Comparison of ENCODE assay signal across 12 cellular contexts in the genomic region with DNA sequence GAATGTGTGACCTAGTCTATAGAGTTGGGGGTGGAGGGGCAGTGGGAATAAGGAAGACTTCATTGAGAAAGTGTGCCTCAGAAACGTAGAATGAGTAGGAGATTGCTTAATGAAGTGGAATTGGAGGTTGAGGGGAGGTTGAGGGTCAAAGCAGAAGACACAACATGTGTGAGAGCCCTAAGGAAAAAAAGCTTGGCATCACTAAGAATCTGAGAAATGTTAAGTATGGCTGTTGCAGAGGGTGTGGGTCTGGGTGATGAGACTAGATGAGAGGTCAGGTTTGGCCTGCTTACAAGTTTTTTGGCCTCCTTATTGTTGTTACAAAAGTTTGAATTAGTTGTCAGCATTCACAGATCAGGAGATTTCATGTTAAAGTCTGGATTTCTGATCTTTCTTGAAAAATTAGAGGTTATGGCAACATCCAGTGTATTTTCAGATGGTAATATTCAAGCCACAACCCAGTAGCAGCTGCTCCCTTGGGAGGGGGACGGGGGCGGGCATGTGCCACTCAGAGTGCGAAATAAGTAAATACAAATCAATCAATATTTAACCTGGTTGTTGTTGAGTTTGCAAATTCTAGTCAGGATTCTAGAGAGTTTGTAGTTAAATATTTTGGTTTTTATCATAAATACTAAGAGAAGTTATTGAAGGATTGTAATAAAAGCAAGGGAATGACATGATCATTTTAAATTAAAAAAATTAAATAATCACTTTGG. TPM values are rescaled to one million over a fixed set of nuclear protein-coding genes. Genes with fewer than 3 reads are reported as not detected.
DNase-seq lines count a peak whose midpoint lies in the region; ATAC-seq and TF ChIP-seq lines count a peak whose summit lies in the region.
"Had no signal": no experiment of that assay in that cellular context is flagged by ENCODE, and none has a peak within 500 bp of the region (broad histone marks: within the 10 kb centered on the region; RNA-seq: fewer than 3 reads in every experiment).

No MANE protein-coding gene starts in this region.

- no peak overlapping the region for H3K27ac ChIP-seq in CD4-positive, alpha-beta T cell (ENCODE audit: low read depth, low read length)
- H3K27ac ChIP-seq in vagina = no peak overlapping the region
- H3K27ac ChIP-seq: left lung had no signal

- H3K4me1 Mint-ChIP-seq in CD4-positive, alpha-beta T cell (ENCODE audit: low read depth) = peaks cover 78% of the 10 kb centered on the region
- peaks cover 43% of the 10 kb centered on the region for H3K4me1 Mint-ChIP-seq in mesothelial cell of epicardium

- H3K27me3 Mint-ChIP-seq in CD4-positive, alpha-beta T cell = no peaks in the 10 kb centered on the region
- H3K27me3 Mint-ChIP-seq in mesothelial cell of epicardium (ENCODE audit: low read depth) = no peaks in the 10 kb centered on the region
- H3K27me3 Mint-ChIP-seq: dendritic cell treated with granulocyte-macrophage colony-stimulating factor and Interleukin-4, amounts not matched to agents 40 ng/mL and 50 ng/mL, for 4 days had no signal

- CTCF ChIA-PET in CD4-positive, alpha-beta T cell (lab: Charles Lee) = no interaction called here

- H3K9me3 Mint-ChIP-seq in CD4-positive, alpha-beta T cell = peaks cover 3% of the 10 kb centered on the region
- H3K9me3 Mint-ChIP-seq in mesothelial cell of epicardium = peaks cover 5% of the 10 kb centered on the region
- H3K9me3 Mint-ChIP-seq: dendritic cell treated with granulocyte-macrophage colony-stimulating factor and Interleukin-4, amounts not matched to agents 40 ng/mL and 50 ng/mL, for 4 days had no signal

- TF ChIP-seq POLR2A in vagina (IDR thresholded peaks at IDR 0.05) = no peak

- peaks cover 34% of the 10 kb centered on the region for H3K36me3 Mint-ChIP-seq in CD4-positive, alpha-beta T cell (ENCODE audit: low read depth)
- peaks cover 8% of the 10 kb centered on the region for H3K36me3 Mint-ChIP-seq in mesothelial cell of epicardium

- H3K4me3 ChIP-seq in HFF-Myc (replicated peaks; ENCODE audit: low read depth, low read length) = 0 out of 2 replicates have a peak overlapping the region, but pooled peaks have one; percentile 2
- H3K4me3 ChIP-seq in vagina = no peak overlapping the region
- H3K4me3 ChIP-seq: tibial nerve had no signal

- intact Hi-C loops in CD4-positive, alpha-beta T cell (cut with DNase I, micrococcal nuclease) = no loop called here
- intact Hi-C loops in vagina (cut with DNase I) = no loop called here

- no peak overlapping the region for H3K27ac Mint-ChIP-seq in CD4-positive, alpha-beta T cell
- peak overlapping the region; percentile 56 for H3K27ac Mint-ChIP-seq in mesothelial cell of epicardium
- H3K27ac Mint-ChIP-seq: dendritic cell treated with granulocyte-macrophage colony-stimulating factor and Interleukin-4, amounts not matched to agents 40 ng/mL and 50 ng/mL, for 4 days had no signal

- DNase-seq in CD4-positive, alpha-beta T cell = no peak
- DNase-seq in HFF-Myc (ENCODE audit: extremely low read depth, low read depth) = no peak
- peak; percentile 52 for DNase-seq in astrocyte of the hippocampus (ENCODE audit: low read depth, low spot score)
- DNase-seq in mesothelial cell of epicardium (ENCODE audit: low spot score in 2 of 2, unreplicated experiment in 2 of 2) = no peak
- no peak for DNase-seq in vagina (ENCODE audit: extremely low spot score in 2 of 2)
- no peak for DNase-seq in stimulated activated CD4-positive, alpha-beta T cell treated with anti-CD3 and anti-CD28 coated beads, Interleukin-15, amount 100 ng/mL, for 24 hours
- DNase-seq in GDM1 (lab: John Stamatoyannopoulos, UW) = no peak
- DNase-seq: activated CD4-positive, CD25-positive, alpha-beta regulatory T cell treated with anti-CD3 and anti-CD28 coated beads, Interleukin-2, amount 50 U/mL, for 72 hours; left lung had no signal

- no peaks in the 10 kb centered on the region for H3K27me3 ChIP-seq in CD4-positive, alpha-beta T cell (ENCODE audit: control insufficient read depth, insufficient read depth, low read length)
- H3K27me3 ChIP-seq in vagina = no peaks in the 10 kb centered on the region
- H3K27me3 ChIP-seq: left lung, tibial nerve had no signal

- TF ChIP-seq CTCF in CD4-positive, alpha-beta T cell (IDR thresholded peaks at IDR 0.05) = no peak
- TF ChIP-seq CTCF in HFF-Myc (IDR thresholded peaks at IDR 0.05; ENCODE audit: low read depth, low read length, missing control alignments) (no peak), mesothelial cell of epicardium (IDR thresholded peaks at IDR 0.05; ENCODE audit: unreplicated experiment) (no peak), vagina (IDR thresholded peaks at IDR 0.05) (no peak)

- H3K9me3 ChIP-seq in CD4-positive, alpha-beta T cell (ENCODE audit: control insufficient read depth, low read length) = no peaks in the 10 kb centered on the region
- H3K9me3 ChIP-seq in vagina = no peaks in the 10 kb centered on the region
- H3K9me3 ChIP-seq: left lung, tibial nerve had no signal

- no peak for ATAC-seq in CD4-positive, alpha-beta T cell (ENCODE audit: poor library complexity)
- ATAC-seq in HG03139 (IDR thresholded peaks at IDR 0.05; ENCODE audit: unreplicated experiment) = no peak
- ATAC-seq: left lung had no signal

- H3K36me3 ChIP-seq in vagina = no peaks in the 10 kb centered on the region
- H3K36me3 ChIP-seq: left lung had no signal

- POLR2A ChIA-PET in CD4-positive, alpha-beta T cell (lab: Charles Lee) = no interaction called here

- H3K4me3 Mint-ChIP-seq in CD4-positive, alpha-beta T cell = peak overlapping the region; percentile 59
- H3K4me3 Mint-ChIP-seq in mesothelial cell of epicardium = peak overlapping the region; percentile 22
- H3K4me3 Mint-ChIP-seq: dendritic cell treated with granulocyte-macrophage colony-stimulating factor and Interleukin-4, amounts not matched to agents 40 ng/mL and 50 ng/mL, for 4 days had no signal

- H3K4me1 ChIP-seq in vagina = peaks cover 52% of the 10 kb centered on the region

RNA-seq across cellular contexts. Expression of a gene that starts 4.3 kb away (rescaled TPM):
- total RNA-seq in CD4-positive, alpha-beta T cell = 10 to 100 TPM; 45.6 to 49.7 TPM
- total RNA-seq in mesothelial cell of epicardium (53.1 to 56.5 TPM (median 55.1 TPM) in 3 replicates), vagina (30.7 TPM)
